Comparison of ENCODE assay signal across 1 cellular context in genomic region chr19:39405930-39406655, GRCh38.
TF ChIP-seq lines count a peak whose summit lies in the region.

No MANE protein-coding gene starts in this region.

TF ChIP-seq in K562, 482 proteins besides CTCF, POLR2A, EP300 and RAD21 (continued from another document):
- TF ChIP-seq NFXL1 (CRISPR knock-in tag; IDR thresholded peaks at IDR 0.05) (no peak), MTA3 (IDR thresholded peaks at IDR 0.05; ENCODE audit: borderline replicate concordance) (no peak), ZBTB43 (CRISPR knock-in tag; IDR thresholded peaks at IDR 0.05) (no peak), FOXP1 (CRISPR knock-in tag; IDR thresholded peaks at IDR 0.05) (no peak), SMARCA5 (IDR thresholded peaks at IDR 0.05) (peak; percentile 40; the same call in 1 of the 2 replicates), BRD9 (IDR thresholded peaks at IDR 0.05; ENCODE audit: low read depth, partially characterized antibody) (peak; percentile 51), ZBTB5 (IDR thresholded peaks at IDR 0.05) (peak; percentile 13; the same call in 1 of the 2 replicates), TCF15 (CRISPR knock-in tag; IDR thresholded peaks at IDR 0.05) (no peak), ZNF398 (CRISPR knock-in tag; IDR thresholded peaks at IDR 0.05) (no peak), ZBTB26 (CRISPR knock-in tag; IDR thresholded peaks at IDR 0.05) (peak; percentile 65; the same call in 1 of the 2 replicates), CXXC5 (CRISPR knock-in tag; IDR thresholded peaks at IDR 0.05) (peak; percentile 26; the same call in 1 of the 2 replicates), STAT6 (CRISPR knock-in tag; IDR thresholded peaks at IDR 0.05) (no peak), MAX (CRISPR knock-in tag; IDR thresholded peaks at IDR 0.05) (no peak), PHF21A (IDR thresholded peaks at IDR 0.05; ENCODE audit: borderline replicate concordance, low read depth) (no peak), HDAC8 (tag; IDR thresholded peaks at IDR 0.05) (no peak), ZNF431 (CRISPR knock-in tag; IDR thresholded peaks at IDR 0.05) (no peak), CSDE1 (IDR thresholded peaks at IDR 0.05) (no peak), HSF4 (CRISPR knock-in tag; IDR thresholded peaks at IDR 0.05; ENCODE audit: borderline replicate concordance) (no peak), ZNF184 (CRISPR knock-in tag; IDR thresholded peaks at IDR 0.05) (no peak), THAP7 (CRISPR knock-in tag; IDR thresholded peaks at IDR 0.05) (no peak), NCOR1 (IDR thresholded peaks at IDR 0.05) (peak; percentile 47), RFX7 (CRISPR knock-in tag; IDR thresholded peaks at IDR 0.05) (no peak), MYC (IDR thresholded peaks at IDR 0.05; ENCODE audit: low read depth, low read length) (0 out of 2 replicates have a peak, but pooled peaks have one; percentile 8), MYC (CRISPR knock-in tag; IDR thresholded peaks at IDR 0.05; ENCODE audit: borderline replicate concordance, low read depth) (no peak), KDM2B (CRISPR knock-in tag; IDR thresholded peaks at IDR 0.05) (no peak), ARID3B (CRISPR knock-in tag; IDR thresholded peaks at IDR 0.05; ENCODE audit: borderline replicate concordance) (no peak), IRF9 (tag; IDR thresholded peaks at IDR 0.05) (no peak), MNT (conservative IDR thresholded peaks at IDR 0.05) (peak in 1 of 2 experiments; percentile 49; a peak in 1 of 4 replicates), ZNF140 (CRISPR knock-in tag; IDR thresholded peaks at IDR 0.05) (no peak), FOXM1 (IDR thresholded peaks at IDR 0.05; ENCODE audit: low read depth) (no peak), FOXM1 (CRISPR knock-in tag; IDR thresholded peaks at IDR 0.05; ENCODE audit: low read depth) (no peak), POLR3G (IDR thresholded peaks at IDR 0.05; ENCODE audit: extremely low read depth, insufficient read length, insufficient replicate concordance) (no peak), C11orf30 (IDR thresholded peaks at IDR 0.05; ENCODE audit: low read depth) (no peak), CHD1 (IDR thresholded peaks at IDR 0.05; ENCODE audit: low read length) (no peak), FUS (optimal IDR thresholded peaks at IDR 0.05; ENCODE audit: low read depth, low read length) (no peak), NUFIP1 (IDR thresholded peaks at IDR 0.05; ENCODE audit: partially characterized antibody) (no peak), SFPQ (IDR thresholded peaks at IDR 0.05; ENCODE audit: low read depth, low read length) (no peak), KHSRP (IDR thresholded peaks at IDR 0.05) (no peak), ASH1L (IDR thresholded peaks at IDR 0.05; ENCODE audit: borderline replicate concordance, low read depth, partially characterized antibody) (no peak)
